ENCODE assay signal across 34 cellular contexts in genomic region chr10:84850826-84851225, GRCh38.
DNase-seq lines count a peak whose midpoint lies in the region; ATAC-seq and TF ChIP-seq lines count a peak whose summit lies in the region.
"Had no signal": no experiment of that assay in that cellular context is flagged by ENCODE, and none has a peak within 500 bp of the region (broad histone marks: within the 10 kb centered on the region; RNA-seq: fewer than 3 reads in every experiment).

No MANE protein-coding gene starts in this region.

- H3K36me3 Mint-ChIP-seq in stimulated activated memory B cell treated with anti-CD40 and anti-IgM and Interleukin-4, amounts not matched to agents 10 μg/mL and 1 μg/mL and 100 μg/mL, for 72 hours = no peaks in the 10 kb centered on the region
- H3K36me3 Mint-ChIP-seq: CD14-positive monocyte; CD4-positive, alpha-beta memory T cell; CD4-positive, CD25-positive, alpha-beta regulatory T cell; CD8-positive, alpha-beta memory T cell; CD8-positive, alpha-beta T cell had no signal

- H3K4me1 ChIP-seq in transverse colon = no peaks in the 10 kb centered on the region
- H3K4me1 ChIP-seq: A549, BE2C had no signal

- TF ChIP-seq EP300 in transverse colon (IDR thresholded peaks at IDR 0.05; ENCODE audit: low read depth) = no peak

- in situ Hi-C loops in transverse colon (cut with MboI; ENCODE audit: low pct_ligation_motif_present in 1 of 4, low pct_unique_long_range_greater_than_20kb in 1 of 4, low sequenced_read_pairs in 3 of 4) = no loop called here

- H3K27ac ChIP-seq in transverse colon = no peak overlapping the region
- H3K27ac ChIP-seq: 22Rv1; A549; BLaER1; BLaER1 treated with 17β-estradiol and CSF1 and Interleukin-3, amounts not matched to agents 10 nM and 100 nM; C4-2B had no signal

- H3K4me3 Mint-ChIP-seq in stimulated activated memory B cell treated with anti-CD40 and anti-IgM and Interleukin-4, amounts not matched to agents 10 μg/mL and 1 μg/mL and 100 μg/mL, for 72 hours = no peak overlapping the region
- H3K4me3 Mint-ChIP-seq: B cell; CD14-positive monocyte; CD4-positive, alpha-beta memory T cell; CD4-positive, alpha-beta T cell; CD4-positive, CD25-positive, alpha-beta regulatory T cell; CD8-positive, alpha-beta memory T cell; CD8-positive, alpha-beta T cell had no signal

- H3K9me3 ChIP-seq in transverse colon = no peaks in the 10 kb centered on the region
- H3K9me3 ChIP-seq: A549, BE2C, BLaER1, Caco-2 had no signal

- no peak overlapping the region for H3K27ac Mint-ChIP-seq in stimulated activated memory B cell treated with anti-CD40 and anti-IgM and Interleukin-4, amounts not matched to agents 10 μg/mL and 1 μg/mL and 100 μg/mL, for 72 hours
- H3K27ac Mint-ChIP-seq: B cell; CD4-positive, alpha-beta memory T cell; CD4-positive, alpha-beta T cell; CD4-positive, CD25-positive, alpha-beta regulatory T cell; CD8-positive, alpha-beta memory T cell; CD8-positive, alpha-beta T cell had no signal

- H3K27me3 ChIP-seq in transverse colon = no peaks in the 10 kb centered on the region
- H3K27me3 ChIP-seq: BE2C; BLaER1; BLaER1 treated with 17β-estradiol and CSF1 and Interleukin-3, amounts not matched to agents 10 nM and 100 nM had no signal

- intact Hi-C loops in transverse colon (cut with DNase I; ENCODE audit: low total_unique reads) = no loop called here

- no peaks in the 10 kb centered on the region for H3K27me3 Mint-ChIP-seq in stimulated activated memory B cell treated with anti-CD40 and anti-IgM and Interleukin-4, amounts not matched to agents 10 μg/mL and 1 μg/mL and 100 μg/mL, for 72 hours
- H3K27me3 Mint-ChIP-seq: B cell; CD4-positive, CD25-positive, alpha-beta regulatory T cell; CD8-positive, alpha-beta memory T cell had no signal

- no peak for TF ChIP-seq POLR2A in transverse colon (IDR thresholded peaks at IDR 0.05)

- TF ChIP-seq CTCF in epithelial cell of esophagus (IDR thresholded peaks at IDR 0.05; ENCODE audit: insufficient read depth, low read depth, low read length, missing control alignments) = no peak
- no peak for TF ChIP-seq CTCF in transverse colon (IDR thresholded peaks at IDR 0.05)

- no peak overlapping the region for H3K4me3 ChIP-seq in epithelial cell of esophagus (ENCODE audit: low read length)
- no peak overlapping the region for H3K4me3 ChIP-seq in transverse colon
- H3K4me3 ChIP-seq: A549; BLaER1; BLaER1 treated with 17β-estradiol and CSF1 and Interleukin-3, amounts not matched to agents 10 nM and 100 nM had no signal

- H3K9me3 Mint-ChIP-seq in stimulated activated memory B cell treated with anti-CD40 and anti-IgM and Interleukin-4, amounts not matched to agents 10 μg/mL and 1 μg/mL and 100 μg/mL, for 72 hours = no peaks in the 10 kb centered on the region
- H3K9me3 Mint-ChIP-seq: CD4-positive, alpha-beta T cell; CD4-positive, CD25-positive, alpha-beta regulatory T cell; CD8-positive, alpha-beta memory T cell; CD8-positive, alpha-beta T cell had no signal

- ATAC-seq in stimulated activated memory B cell treated with anti-CD40 and anti-IgM and Interleukin-4, amounts not matched to agents 10 μg/mL and 1 μg/mL and 100 μg/mL, for 72 hours = peak; percentile 27
- no peak for ATAC-seq in GM21717 (IDR thresholded peaks at IDR 0.05; ENCODE audit: unreplicated experiment)
- ATAC-seq: A549; CD8-positive, alpha-beta T cell had no signal

- H3K36me3 ChIP-seq in transverse colon = no peaks in the 10 kb centered on the region
- H3K36me3 ChIP-seq: BE2C; BLaER1; BLaER1 treated with 17β-estradiol and CSF1 and Interleukin-3, amounts not matched to agents 10 nM and 100 nM had no signal

- DNase-seq in epithelial cell of esophagus (ENCODE audit: low read depth) = peak; percentile 30
- DNase-seq in islet precursor cell = peak; percentile 67
- DNase-seq in kidney tubule cell (ENCODE audit: low spot score) = peak; percentile 16
- no peak for DNase-seq in stimulated activated CD4-positive, alpha-beta T cell treated with anti-CD3 and anti-CD28 coated beads, Interleukin-4, amount 100 ng/mL, for 24 hours
- no peak for DNase-seq in transverse colon
- no peak for DNase-seq in AML-193 (lab: John Stamatoyannopoulos, UW)
- DNase-seq: 8988T; ACHN; BE2C; C1 segment of cervical spinal cord; Caco-2; Calu3; CD4-positive, alpha-beta memory T cell; CD4-positive, alpha-beta T cell; CD4-positive, CD25-positive, alpha-beta regulatory T cell; CD8-positive, alpha-beta memory T cell; CD8-positive, alpha-beta T cell; COR-L47; DMS 273 treated with DMSO at 0.1 percent for 48 hours; DMS153; DMS53; DMS79; DMS79 treated with DMSO at 0.1 percent for 48 hours; DND-41; EL had no signal

- H3K4me1 Mint-ChIP-seq in stimulated activated memory B cell treated with anti-CD40 and anti-IgM and Interleukin-4, amounts not matched to agents 10 μg/mL and 1 μg/mL and 100 μg/mL, for 72 hours = no peaks in the 10 kb centered on the region
- H3K4me1 Mint-ChIP-seq: B cell; CD14-positive monocyte; CD4-positive, alpha-beta memory T cell; CD4-positive, CD25-positive, alpha-beta regulatory T cell; CD8-positive, alpha-beta memory T cell had no signal

- WGBS in transverse colon (ENCODE audit: low coverage in 1 of 2), 2 donors = 70 to 87% methylated on average over 2 to 6 of the region's 6 CpGs

Comparison
In these comparisons a context has a peak if more than half of its experiments do, and no peak if none do; other contexts are left out.
1. DNase-seq: peak in epithelial cell of esophagus (single experiment), islet precursor cell (single experiment) and kidney tubule cell (single experiment); none in stimulated activated CD4-positive, alpha-beta T cell treated with anti-CD3 and anti-CD28 coated beads, Interleukin-4, amount 100 ng/mL, for 24 hours (single experiment), transverse colon (single experiment) and AML-193 (0 of 2).